Comparison of ENCODE assay signal across 21 cellular contexts in genomic region chr14:91501348-91501747, GRCh38.
"Had no signal": no experiment of that assay in that cellular context is flagged by ENCODE, and none has a peak within 500 bp of the region (broad histone marks: within the 10 kb centered on the region; RNA-seq: fewer than 3 reads in every experiment).

No MANE protein-coding gene starts in this region.

- H3K27me3 Mint-ChIP-seq: activated naive CD8-positive, alpha-beta T cell treated with anti-CD3 and anti-CD28 coated beads, Interleukin-2, amount 10 ng/mL, durations not matched to agents 7 days and 5 days; activated T-cell treated with anti-CD3 and anti-CD28 coated beads, Interleukin-2, amount 50 U/mL, for 24 hours; progenitor cell of endocrine pancreas; T-cell had no signal

- H2AFZ ChIP-seq: neural progenitor cell had no signal

- H3K4me2 ChIP-seq: neural progenitor cell had no signal

- H3K27ac ChIP-seq: epithelial cell of prostate, heart left ventricle, neural progenitor cell, VCaP had no signal

- ATAC-seq: heart left ventricle, left cardiac atrium, T-cell had no signal

- H3K4me3 Mint-ChIP-seq: activated naive CD8-positive, alpha-beta T cell treated with anti-CD3 and anti-CD28 coated beads, Interleukin-2, amount 10 ng/mL, durations not matched to agents 7 days and 5 days; activated T-cell treated with anti-CD3 and anti-CD28 coated beads, Interleukin-2, amount 50 U/mL, for 24 hours; neural progenitor cell; T-helper 2 cell treated with Interferon-gamma antibody and Interleukin-4, amounts not matched to agents 5 μg/mL and 100 μg/mL, for 36 hours had no signal

- DNase-seq: activated CD4-positive, alpha-beta T cell treated with anti-CD3 and anti-CD28 coated beads, Interleukin-2, amount 50 U/mL, for 1 hour; activated CD4-positive, CD25-positive, alpha-beta regulatory T cell treated with anti-CD3 and anti-CD28 coated beads, Interleukin-2, amount 50 U/mL, for 72 hours; activated CD8-positive, alpha-beta memory T cell treated with anti-CD3 and anti-CD28 coated beads for 24 hours; activated CD8-positive, alpha-beta memory T cell treated with anti-CD3 and anti-CD28 coated beads, Interleukin-2, amount 50 U/mL, for 4 hours; activated naive CD4-positive, alpha-beta T cell treated with Interleukin-2 at 50 U/mL for 16 hours; activated naive CD8-positive, alpha-beta T cell treated with anti-CD3 and anti-CD28 coated beads, Interleukin-2, amount 10 ng/mL, durations not matched to agents 7 days and 5 days; activated T-cell treated with anti-CD3 and anti-CD28 coated beads, Interleukin-2, amount 50 U/mL, for 24 hours; amygdala; cortex of kidney; heart left ventricle; islet precursor cell; left cardiac atrium; retina; stimulated activated CD4-positive, alpha-beta T cell treated with anti-CD3 and anti-CD28 coated beads, Interleukin-4, amount 100 ng/mL, for 1 hour; stimulated activated naive CD4-positive, alpha-beta T cell treated with Interleukin-2 at 50 U/mL for 16 hours; T-cell had no signal

- H3K4me3 ChIP-seq: heart left ventricle, neural progenitor cell had no signal

- H3K4me1 ChIP-seq: neural progenitor cell had no signal

- H3K27me3 ChIP-seq: heart left ventricle, neural progenitor cell had no signal

- H3K27ac Mint-ChIP-seq: activated naive CD8-positive, alpha-beta T cell treated with anti-CD3 and anti-CD28 coated beads, Interleukin-2, amount 10 ng/mL, durations not matched to agents 7 days and 5 days; activated T-cell treated with anti-CD3 and anti-CD28 coated beads, Interleukin-2, amount 50 U/mL, for 24 hours; neural progenitor cell; progenitor cell of endocrine pancreas; T-helper 2 cell treated with Interferon-gamma antibody and Interleukin-4, amounts not matched to agents 5 μg/mL and 100 μg/mL, for 36 hours had no signal

- H3K9me3 Mint-ChIP-seq: activated naive CD8-positive, alpha-beta T cell treated with anti-CD3 and anti-CD28 coated beads, Interleukin-2, amount 10 ng/mL, durations not matched to agents 7 days and 5 days; activated T-cell treated with anti-CD3 and anti-CD28 coated beads, Interleukin-2, amount 50 U/mL, for 24 hours; neural progenitor cell; T-cell; T-helper 2 cell treated with Interferon-gamma antibody and Interleukin-4, amounts not matched to agents 5 μg/mL and 100 μg/mL, for 36 hours had no signal

- H3K9me3 ChIP-seq: heart left ventricle had no signal
